ENCODE assay signal across 1 cellular context in the genomic region with DNA sequence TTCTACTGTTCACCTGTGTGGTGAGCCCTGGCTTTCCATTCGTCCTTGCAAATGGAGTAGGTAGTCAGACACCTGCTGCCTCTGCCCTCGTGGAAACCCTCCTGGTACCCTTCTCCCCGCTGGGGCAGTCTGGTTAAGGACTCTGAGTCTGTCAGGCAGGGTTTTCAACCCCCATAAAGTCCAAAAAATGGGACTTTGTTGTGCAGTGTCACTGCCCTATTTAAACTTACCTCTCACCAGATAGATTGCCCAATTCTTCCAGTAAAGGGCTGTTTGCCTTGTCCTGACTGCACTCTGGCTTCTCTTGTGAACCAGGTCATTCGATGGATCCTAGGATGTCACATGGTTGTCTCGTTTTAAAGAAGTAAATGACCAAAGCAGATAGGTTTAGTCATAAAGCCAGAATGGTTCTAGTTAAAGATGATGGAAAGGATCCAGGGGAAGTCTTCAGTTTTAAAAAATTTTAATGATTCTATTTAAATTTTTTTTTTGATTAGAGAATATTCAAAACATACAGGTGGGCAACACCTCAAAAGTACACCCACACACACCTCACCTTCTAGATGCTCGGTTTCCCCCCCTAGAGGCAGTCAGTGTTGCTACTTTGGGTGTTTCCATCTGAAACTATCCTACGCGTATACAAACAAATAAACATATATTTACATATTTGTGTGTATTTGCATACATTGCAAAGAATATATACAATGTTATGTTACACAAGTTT.
A peak's percentile ranks its signal among the peaks of the same experiment; 100 is the strongest.
TF ChIP-seq lines count a peak whose summit lies in the region.

No MANE protein-coding gene starts in this region.

TF ChIP-seq in K562, 482 proteins besides CTCF, POLR2A, EP300 and RAD21:
- TF ChIP-seq CEBPG (CRISPR knock-in tag; IDR thresholded peaks at IDR 0.05) (no peak), CEBPG (tag; conservative IDR thresholded peaks at IDR 0.05 in 1 of 2, IDR thresholded peaks at IDR 0.05 in 1 of 2) (peak in 1 of 2 experiments; percentile 32; a peak in 2 of 4 replicates), HDGF (IDR thresholded peaks at IDR 0.05) (no peak), CHCHD3 (CRISPR knock-in tag; IDR thresholded peaks at IDR 0.05) (no peak)
TF ChIP-seq in K562: peak in this region for 1.
